Comparison of ENCODE assay signal across 15 cellular contexts in the genomic region with DNA sequence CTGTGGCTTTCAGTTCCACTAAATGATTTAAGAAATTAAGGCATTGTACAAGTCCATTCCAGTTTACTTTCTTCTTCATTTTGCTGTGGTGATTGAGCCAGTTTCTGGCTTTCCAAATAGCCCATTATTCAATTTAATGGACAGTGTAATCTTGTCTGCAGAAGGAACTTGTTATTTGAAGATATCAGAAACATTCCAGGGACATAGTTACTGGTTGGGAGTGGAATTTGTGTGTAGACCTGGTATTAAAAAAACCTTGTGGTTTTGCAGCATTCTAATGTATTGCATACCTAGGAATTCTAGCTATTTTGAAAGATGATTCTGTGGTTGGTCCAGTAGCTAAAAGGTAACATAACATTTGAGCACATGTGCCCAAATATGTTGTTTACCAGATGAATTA.
A peak's percentile ranks its signal among the peaks of the same experiment; 100 is the strongest.
DNase-seq lines count a peak whose midpoint lies in the region; ATAC-seq, FAIRE-seq and TF ChIP-seq lines count a peak whose summit lies in the region.
"Had no signal": no experiment of that assay in that cellular context is flagged by ENCODE, and none has a peak within 500 bp of the region (broad histone marks: within the 10 kb centered on the region; RNA-seq: fewer than 3 reads in every experiment).

No MANE protein-coding gene starts in this region.

- TF ChIP-seq CTCF in Calu3 (IDR thresholded peaks at IDR 0.05; ENCODE audit: unreplicated experiment): no peak

- H3K27me3 Mint-ChIP-seq in Calu3 (ENCODE audit: unreplicated experiment): no peaks in the 10 kb centered on the region
- H3K27me3 Mint-ChIP-seq: CD8-positive, alpha-beta memory T cell; T-helper 17 cell had no signal

- peaks cover 25% of the 10 kb centered on the region for H3K4me1 Mint-ChIP-seq in Calu3 (ENCODE audit: low read depth, unreplicated experiment)
- H3K4me1 Mint-ChIP-seq: CD8-positive, alpha-beta memory T cell; T-helper 17 cell had no signal

- no peak overlapping the region for H3K4me3 Mint-ChIP-seq in Calu3 (ENCODE audit: low read depth, unreplicated experiment)
- H3K4me3 Mint-ChIP-seq: CD8-positive, alpha-beta memory T cell; T-helper 17 cell had no signal

- ATAC-seq in GM21360 (IDR thresholded peaks at IDR 0.05; ENCODE audit: unreplicated experiment): no peak
- ATAC-seq: T-helper 17 cell had no signal

- peaks cover 5% of the 10 kb centered on the region for H3K9me3 Mint-ChIP-seq in Calu3 (ENCODE audit: low read depth, unreplicated experiment)

- intact Hi-C loops in Calu3 (cut with micrococcal nuclease; ENCODE audit: unreplicated experiment): no loop called here

- peaks cover 7% of the 10 kb centered on the region for H3K36me3 Mint-ChIP-seq in Calu3 (ENCODE audit: insufficient read depth, unreplicated experiment)

- H3K27ac Mint-ChIP-seq in Calu3 (ENCODE audit: unreplicated experiment): peak overlapping the region; percentile 78
- H3K27ac Mint-ChIP-seq: CD8-positive, alpha-beta memory T cell; T-helper 17 cell had no signal

- DNase-seq in Calu3 (no peak), M059J (ENCODE audit: low read depth) (peak; percentile 82), non-pigmented ciliary epithelial cell (ENCODE audit: low read depth) (peak; percentile 75), activated T-cell treated with anti-CD3 and anti-CD28 coated beads for 4 hours (no peak), DMS153 treated with DMSO at 0.1 percent for 48 hours (lab: John Stamatoyannopoulos, UW; ENCODE audit: unreplicated experiment) (no peak), NCI-H128 (lab: John Stamatoyannopoulos, UW; ENCODE audit: unreplicated experiment) (no peak)
- DNase-seq: activated CD4-positive, alpha-beta T cell treated with anti-CD3 and anti-CD28 coated beads, Interleukin-2, amount 50 U/mL, for 48 hours; CD8-positive, alpha-beta memory T cell; dermis blood vessel endothelial cell; glutamatergic neuron; nucleus accumbens; stimulated activated naive CD4-positive, alpha-beta T cell treated with Interleukin-2 at 50 U/mL for 16 hours; T-helper 17 cell had no signal

- peak; percentile 63 for FAIRE-seq in endometrium (lab: Jason Lieb, UNC)

- CTCF ChIA-PET in Calu3 (lab: Charles Lee): interaction anchor here (0.5 to 1.2 kb wide), 8 partner anchors 18 to 215 kb away, joined by 3 to 7 read pairs (median 4); no protein-coding TSS in a partner anchor

- no TSS peak for BruUV-seq in Calu3 (replicated peaks; lab: Mats Ljungman, UMichigan)

Comparison
In these comparisons a context has a peak if more than half of its experiments do, and no peak if none do; other contexts are left out.
1. DNase-seq: peak in M059J (single experiment) and non-pigmented ciliary epithelial cell (single experiment); none in Calu3 (single experiment), activated T-cell treated with anti-CD3 and anti-CD28 coated beads for 4 hours (single experiment), DMS153 treated with DMSO at 0.1 percent for 48 hours (single experiment) and NCI-H128 (single experiment).